Comparison of ENCODE assay signal across 12 cellular contexts in genomic region chr19:35002037-35002535, GRCh38. TPM values are rescaled to one million over a fixed set of nuclear protein-coding genes. Genes with fewer than 3 reads are reported as not detected.
DNase-seq lines count a peak whose midpoint lies in the region; ATAC-seq and TF ChIP-seq lines count a peak whose summit lies in the region.
"Had no signal": no experiment of that assay in that cellular context is flagged by ENCODE, and none has a peak within 500 bp of the region (broad histone marks: within the 10 kb centered on the region; RNA-seq: fewer than 3 reads in every experiment).

No MANE protein-coding gene starts in this region.

- POLR2A ChIA-PET in naive thymus-derived CD4-positive, alpha-beta T cell (lab: Charles Lee): interaction anchor here (0.9 to 10.7 kb wide), 7 partner anchors 11 to 39 kb away, joined by 3 to 237 read pairs (median 16); partner anchors contain the start of gene ZNF792

- H3K9me3 Mint-ChIP-seq in brain: no peaks in the 10 kb centered on the region
- H3K9me3 Mint-ChIP-seq in naive thymus-derived CD4-positive, alpha-beta T cell: peaks cover 0 to 3% (median 0%) of the 10 kb centered on the region in 11 donors

- no peak for ATAC-seq in naive thymus-derived CD4-positive, alpha-beta T cell
- ATAC-seq in GM18520 (IDR thresholded peaks at IDR 0.05; ENCODE audit: unreplicated experiment) (no peak), left lobe of liver (no peak), GM18861 (IDR thresholded peaks at IDR 0.05; ENCODE audit: unreplicated experiment) (no peak)

- H3K4me3 Mint-ChIP-seq in brain: peak overlapping the region; percentile 98 to 100 (median 99)
- peak overlapping the region; percentile 94 to 100 (median 98) for H3K4me3 Mint-ChIP-seq in naive thymus-derived CD4-positive, alpha-beta T cell

- peaks cover 52% of the 10 kb centered on the region for H3K36me3 ChIP-seq in BLaER1
- peaks cover 0 to 36% (median 0%) of the 10 kb centered on the region in 3 experiments for H3K36me3 ChIP-seq in naive thymus-derived CD4-positive, alpha-beta T cell (ENCODE audit: control insufficient read depth in 2 of 3, insufficient read depth in 3 of 3, low read length in 3 of 3)

- peak overlapping the region; percentile 86 to 99 (median 99) for H3K27ac Mint-ChIP-seq in brain
- peak overlapping the region; percentile 94 to 100 (median 97) for H3K27ac Mint-ChIP-seq in naive thymus-derived CD4-positive, alpha-beta T cell

- peak overlapping the region; percentile 95 for H3K9ac ChIP-seq in BLaER1

- peak overlapping the region; percentile 93 for H3K4me3 ChIP-seq in BLaER1
- peak overlapping the region; percentile 86 for H3K4me3 ChIP-seq in HFF-Myc (replicated peaks; ENCODE audit: low read depth, low read length)
- peak overlapping the region; percentile 72 for H3K4me3 ChIP-seq in naive thymus-derived CD4-positive, alpha-beta T cell (ENCODE audit: low read length)

- CTCF ChIA-PET in naive thymus-derived CD4-positive, alpha-beta T cell (lab: Charles Lee): interaction anchor here (1.0 to 3.6 kb wide), 5 partner anchors 10 to 29 kb away, joined by 3 to 39 read pairs (median 4); no protein-coding TSS in a partner anchor

- peaks cover 13% of the 10 kb centered on the region for H3K27me3 Mint-ChIP-seq in brain
- no peaks in the 10 kb centered on the region for H3K27me3 Mint-ChIP-seq in naive thymus-derived CD4-positive, alpha-beta T cell

- H3K27me3 ChIP-seq in BLaER1: no peaks in the 10 kb centered on the region
- H3K27me3 ChIP-seq in naive thymus-derived CD4-positive, alpha-beta T cell (ENCODE audit: control insufficient read depth in 2 of 2, insufficient read depth in 2 of 2, low read length in 2 of 2): no peaks in the 10 kb centered on the region

- no peak for DNase-seq in HFF-Myc (ENCODE audit: extremely low read depth, low read depth)
- no peak for DNase-seq in naive thymus-derived CD4-positive, alpha-beta T cell
- DNase-seq in left lobe of liver (ENCODE audit: low spot score): no peak
- DNase-seq in AML-193 (lab: John Stamatoyannopoulos, UW): no peak
- DNase-seq: activated CD4-positive, alpha-beta T cell treated with anti-CD3 and anti-CD28 coated beads for 1 hour; dermis blood vessel endothelial cell; NCI-H510A treated with DMSO at 0.1 percent for 48 hours had no signal

- peaks cover 65% of the 10 kb centered on the region for H3K4me1 ChIP-seq in BLaER1
- H3K4me1 ChIP-seq in naive thymus-derived CD4-positive, alpha-beta T cell (ENCODE audit: control insufficient read depth in 2 of 2, insufficient read depth in 2 of 2, low read length in 2 of 2): peaks cover 50 to 56% of the 10 kb centered on the region in 2 donors

- H4K20me1 ChIP-seq in BLaER1: peaks cover 65% of the 10 kb centered on the region

- peaks cover 26% of the 10 kb centered on the region for H3K36me3 Mint-ChIP-seq in brain
- peaks cover 6 to 27% (median 18%) of the 10 kb centered on the region in 5 donors for H3K36me3 Mint-ChIP-seq in naive thymus-derived CD4-positive, alpha-beta T cell

- peaks cover 48% of the 10 kb centered on the region for H3K4me1 Mint-ChIP-seq in brain
- H3K4me1 Mint-ChIP-seq in naive thymus-derived CD4-positive, alpha-beta T cell: peaks cover 57 to 82% (median 71%) of the 10 kb centered on the region in 7 donors

- H3K27ac ChIP-seq in BLaER1: peak overlapping the region; percentile 97
- H3K27ac ChIP-seq in naive thymus-derived CD4-positive, alpha-beta T cell (ENCODE audit: low read depth, low read length): peak overlapping the region; percentile 97

- peak overlapping the region; percentile 86 for H3K4me2 ChIP-seq in BLaER1

- no peak for TF ChIP-seq CTCF in HFF-Myc (IDR thresholded peaks at IDR 0.05; ENCODE audit: low read depth, low read length, missing control alignments)
- TF ChIP-seq CTCF in brain (conservative IDR thresholded peaks at IDR 0.05): no peak

- no peaks in the 10 kb centered on the region for H3K9me3 ChIP-seq in BLaER1
- H3K9me3 ChIP-seq in naive thymus-derived CD4-positive, alpha-beta T cell (ENCODE audit: control insufficient read depth in 2 of 3, low read length in 3 of 3): no peaks in the 10 kb centered on the region

- intact Hi-C loops in naive thymus-derived CD4-positive, alpha-beta T cell (cut with micrococcal nuclease): loop anchor here (2.0 to 10.0 kb wide), 3 partner anchors 29 to 267 kb away; partner anchors contain the start of genes HPN (in 1 of the 2) and ZNF181 (in 1 of the 2)

RNA-seq across cellular contexts. Expression of gene GRAMD1A, which starts 2.0 kb away (rescaled TPM):
- polyA plus RNA-seq in brain (ENCODE audit: insufficient read depth, low read depth, low replicate concordance): 74.9 TPM
- 100 to 1,000 TPM in 4 of 5 experiments, 10 to 100 TPM in 1; 90.1 to 286 (median 253) TPM for total RNA-seq in naive thymus-derived CD4-positive, alpha-beta T cell
- polyA plus RNA-seq in naive thymus-derived CD4-positive, alpha-beta T cell: 10 to 100 TPM; 33.6 to 74.9 TPM
- total RNA-seq in left lobe of liver: 17.8 TPM

RNA-seq across cellular contexts. Expression of gene SCN1B, which starts 28.2 kb away (rescaled TPM):
- polyA plus RNA-seq in brain (ENCODE audit: insufficient read depth, low read depth, low replicate concordance): 67.9 TPM
- total RNA-seq in naive thymus-derived CD4-positive, alpha-beta T cell: 1 to 10 TPM in 4 of 5 experiments, under 1 TPM in 1; 0.48 to 1.9 (median 1.8) TPM
- under 1 TPM in 1 of 2 donors, not detected in 1; 0.23 TPM for polyA plus RNA-seq in naive thymus-derived CD4-positive, alpha-beta T cell
- total RNA-seq in left lobe of liver: 4.5 TPM

RNA-seq across cellular contexts. Expression of gene ZNF792, which starts 38.1 kb away (rescaled TPM):
- 0.31 TPM for polyA plus RNA-seq in brain (ENCODE audit: insufficient read depth, low read depth, low replicate concordance)
- total RNA-seq in naive thymus-derived CD4-positive, alpha-beta T cell: 10 to 100 TPM; 11.0 to 33.9 (median 14.7) TPM
- 10 to 100 TPM; 18.3 to 23.5 TPM for polyA plus RNA-seq in naive thymus-derived CD4-positive, alpha-beta T cell
- 2.9 TPM for total RNA-seq in left lobe of liver

RNA-seq across cellular contexts. Expression of gene HPN, which starts 39.4 kb away (rescaled TPM):
- 3.9 TPM for polyA plus RNA-seq in brain (ENCODE audit: insufficient read depth, low read depth, low replicate concordance)
- total RNA-seq in naive thymus-derived CD4-positive, alpha-beta T cell: not detected
- not detected for polyA plus RNA-seq in naive thymus-derived CD4-positive, alpha-beta T cell
- total RNA-seq in left lobe of liver: 564 TPM
- total RNA-seq: urinary bladder had no signal
